1 cellular context compared by ENCODE assay signal in the genomic region with DNA sequence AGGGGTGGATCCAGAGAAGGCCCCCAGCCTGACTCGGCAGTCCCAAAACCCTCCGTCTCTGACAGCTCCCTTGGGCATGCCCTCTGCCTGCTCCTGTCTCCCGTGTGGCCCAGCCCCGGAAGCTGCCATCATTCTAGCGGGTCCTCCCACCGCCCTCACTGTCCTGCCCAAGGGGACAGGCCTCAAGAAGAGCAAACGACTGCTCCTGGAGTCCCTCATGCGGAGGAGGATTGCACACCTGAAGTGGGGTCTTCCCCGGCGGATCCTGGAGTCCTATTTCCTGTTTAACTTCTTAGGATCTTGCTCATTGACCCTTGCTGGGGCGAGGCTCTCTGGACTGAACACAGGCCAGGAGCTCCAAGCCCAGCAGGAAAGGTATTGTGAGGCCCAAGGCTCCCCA.
TF ChIP-seq lines count a peak whose summit lies in the region.

No MANE protein-coding gene starts in this region.

TF ChIP-seq in neural cell, 6 proteins besides CTCF, POLR2A, EP300 and RAD21 (continued from another document):
- TF ChIP-seq MXI1 (conservative IDR thresholded peaks at IDR 0.05; ENCODE audit: poor library complexity, severe bottlenecking) (no peak), TAF1 (IDR thresholded peaks at IDR 0.05; ENCODE audit: low read depth) (no peak)
